ENCODE assay signal across 22 cellular contexts in the genomic region with DNA sequence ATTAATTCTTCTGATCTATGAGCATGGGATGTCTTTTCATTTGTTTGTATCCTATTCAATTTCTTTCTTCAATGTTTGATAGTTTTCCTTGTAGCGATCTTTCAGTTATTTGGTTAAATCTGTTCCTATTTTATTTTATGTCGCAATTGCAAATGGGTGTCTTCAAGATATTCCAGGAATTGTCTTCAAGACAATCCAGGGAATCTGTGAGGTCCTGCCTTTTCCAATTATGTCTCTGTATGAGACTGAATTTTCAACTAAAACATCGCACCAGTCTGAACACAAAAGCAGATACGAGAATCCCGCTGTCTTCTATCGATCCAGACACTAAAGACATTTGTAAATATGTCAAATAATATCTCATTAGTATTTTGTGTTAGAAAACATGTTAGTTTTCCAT.
"Had no signal": no experiment of that assay in that cellular context is flagged by ENCODE, and none has a peak within 500 bp of the region (broad histone marks: within the 10 kb centered on the region; RNA-seq: fewer than 3 reads in every experiment).

No MANE protein-coding gene starts in this region.

- H3K36me3 ChIP-seq: left ventricle myocardium inferior, ovary, right atrium auricular region, right lobe of liver, spleen, tibial nerve, uterus had no signal

- ATAC-seq: mucosa of descending colon; naive thymus-derived CD4-positive, alpha-beta T cell; natural killer cell treated with Interleukin-12 subunit alpha and Interleukin-12 subunit beta and Interleukin-15 and Interleukin-18, amount 100 ng/mL, for 72 hours; stimulated activated effector memory CD8-positive, alpha-beta T cell treated with anti-CD3 and anti-CD28 coated beads, Interleukin-12 subunit alpha, Interleukin-12 subunit beta, amount 100 ng/mL, for 72 hours had no signal

- H3K4me3 Mint-ChIP-seq: naive thymus-derived CD4-positive, alpha-beta T cell; natural killer cell treated with Interleukin-12 subunit alpha and Interleukin-12 subunit beta and Interleukin-15 and Interleukin-18, amount 100 ng/mL, for 72 hours; stimulated activated effector memory CD8-positive, alpha-beta T cell treated with anti-CD3 and anti-CD28 coated beads, Interleukin-12 subunit alpha, Interleukin-12 subunit beta, amount 100 ng/mL, for 72 hours; stimulated activated naive CD8-positive, alpha-beta T cell treated with anti-CD3 and anti-CD28 coated beads, Interleukin-15, Interleukin-2, amounts not matched to agents 100 ng/mL and 50 ng/mL, for 24 hours; type B pancreatic cell had no signal

- H3K79me2 ChIP-seq: hepatocyte had no signal

- H3K27ac ChIP-seq: hepatocyte, left ventricle myocardium inferior, ovary, right atrium auricular region, spleen, tibial nerve, uterus had no signal

- H3K36me3 Mint-ChIP-seq: naive thymus-derived CD4-positive, alpha-beta T cell; stimulated activated effector memory CD8-positive, alpha-beta T cell treated with anti-CD3 and anti-CD28 coated beads, Interleukin-12 subunit alpha, Interleukin-12 subunit beta, amount 100 ng/mL, for 72 hours; type B pancreatic cell had no signal

- DNase-seq: islet precursor cell; left ventricle myocardium inferior; midbrain; mucosa of descending colon; naive thymus-derived CD4-positive, alpha-beta T cell; ovary; right lobe of liver; spleen; stimulated activated CD4-positive, alpha-beta T cell treated with anti-CD3 and anti-CD28 coated beads, Interleukin-4, amount 100 ng/mL, for 24 hours; stimulated activated naive CD4-positive, alpha-beta T cell; substantia nigra; uterus had no signal

- H3K4me3 ChIP-seq: hepatocyte, left ventricle myocardium inferior, lung, mucosa of descending colon, ovary, right atrium auricular region, right lobe of liver, skin epidermis, spleen, tibial nerve, uterus had no signal

- H3K4me2 ChIP-seq: hepatocyte had no signal

- H3K4me1 ChIP-seq: left ventricle myocardium inferior, right atrium auricular region, spleen, uterus had no signal

- H2AFZ ChIP-seq: hepatocyte had no signal

- H3K27ac Mint-ChIP-seq: naive thymus-derived CD4-positive, alpha-beta T cell; natural killer cell treated with Interleukin-12 subunit alpha and Interleukin-12 subunit beta and Interleukin-15 and Interleukin-18, amount 100 ng/mL, for 72 hours; progenitor cell of endocrine pancreas; stimulated activated effector memory CD8-positive, alpha-beta T cell treated with anti-CD3 and anti-CD28 coated beads, Interleukin-12 subunit alpha, Interleukin-12 subunit beta, amount 100 ng/mL, for 72 hours; stimulated activated naive CD8-positive, alpha-beta T cell treated with anti-CD3 and anti-CD28 coated beads, Interleukin-15, Interleukin-2, amounts not matched to agents 100 ng/mL and 50 ng/mL, for 24 hours; type B pancreatic cell had no signal

- H3K4me1 Mint-ChIP-seq: naive thymus-derived CD4-positive, alpha-beta T cell; stimulated activated effector memory CD8-positive, alpha-beta T cell treated with anti-CD3 and anti-CD28 coated beads, Interleukin-12 subunit alpha, Interleukin-12 subunit beta, amount 100 ng/mL, for 72 hours had no signal

- H3K27me3 ChIP-seq: hepatocyte, ovary, right atrium auricular region, right lobe of liver, spleen, tibial nerve, uterus had no signal

- H3K27me3 Mint-ChIP-seq: progenitor cell of endocrine pancreas; stimulated activated naive CD8-positive, alpha-beta T cell treated with anti-CD3 and anti-CD28 coated beads, Interleukin-15, Interleukin-2, amounts not matched to agents 100 ng/mL and 50 ng/mL, for 24 hours; type B pancreatic cell had no signal

- H3K9me3 ChIP-seq: mucosa of descending colon, ovary, right lobe of liver, uterus had no signal
